36 cellular contexts compared by ENCODE assay signal in the genomic region with DNA sequence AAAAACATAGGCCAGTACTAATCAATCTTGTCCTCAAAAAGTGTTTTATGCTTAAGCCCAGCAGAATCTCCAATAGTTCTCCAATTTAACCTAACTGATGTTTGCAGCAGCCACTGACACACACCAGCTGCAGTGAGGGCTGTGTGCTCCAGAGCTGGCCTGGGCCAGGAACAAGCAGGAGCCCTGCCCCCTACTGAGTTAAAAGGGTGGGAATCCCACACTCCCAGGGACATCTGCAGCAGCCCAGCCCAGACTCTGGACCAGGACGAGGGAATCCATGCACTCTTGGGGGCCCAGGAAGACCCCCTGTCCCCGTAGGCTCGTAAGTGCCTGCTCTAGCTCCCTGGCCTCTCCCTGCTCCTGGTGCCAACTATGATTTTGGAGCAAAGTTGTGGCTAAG.
"Had no signal": no experiment of that assay in that cellular context is flagged by ENCODE, and none has a peak within 500 bp of the region (broad histone marks: within the 10 kb centered on the region; RNA-seq: fewer than 3 reads in every experiment).

No MANE protein-coding gene starts in this region.

- H3K4me3 ChIP-seq: body of pancreas, breast epithelium, MG63 had no signal

- H3K27me3 Mint-ChIP-seq: activated B cell treated with CpG ODN at 0.5 μM for 24 hours; activated CD8-positive, alpha-beta T cell treated with anti-CD3 and anti-CD28 coated beads for 36 hours; activated naive CD4-positive, alpha-beta T cell treated with anti-CD3 and anti-CD28 coated beads, Interleukin-2, amount 50 U/mL, for 24 hours; activated naive CD8-positive, alpha-beta T cell treated with anti-CD3 and anti-CD28 coated beads, Interleukin-2, amount 10 ng/mL, durations not matched to agents 7 days and 5 days had no signal

- H3K9me3 ChIP-seq: body of pancreas, MG63 had no signal

- H3K4me1 ChIP-seq: body of pancreas, breast epithelium had no signal

- ATAC-seq: activated CD8-positive, alpha-beta T cell treated with anti-CD3 and anti-CD28 coated beads for 36 hours; body of pancreas; PC-3 had no signal

- H3K27me3 ChIP-seq: body of pancreas, breast epithelium, MG63 had no signal

- H3K27ac Mint-ChIP-seq: activated B cell treated with CpG ODN at 0.5 μM for 24 hours; activated CD8-positive, alpha-beta T cell treated with anti-CD3 and anti-CD28 coated beads for 36 hours; activated naive CD4-positive, alpha-beta T cell treated with anti-CD3 and anti-CD28 coated beads, Interleukin-2, amount 50 U/mL, for 24 hours; activated naive CD8-positive, alpha-beta T cell treated with anti-CD3 and anti-CD28 coated beads, Interleukin-2, amount 10 ng/mL, durations not matched to agents 7 days and 5 days; activated T-helper 2 cell treated with anti-CD3 and anti-CD28 coated beads, Interferon-gamma antibody, Interleukin-2, Interleukin-4, amounts not matched to agents 10 μg/mL and 5 μg/mL and 100 μg/mL, durations not matched to agents 14 hours and 24 hours and 36 hours had no signal

- DNase-seq: activated B cell treated with CpG ODN at 0.5 μM for 24 hours; activated CD4-positive, alpha-beta T cell treated with anti-CD3 and anti-CD28 coated beads for 1 hour; activated CD4-positive, alpha-beta T cell treated with anti-CD3 and anti-CD28 coated beads for 48 hours; activated CD4-positive, alpha-beta T cell treated with anti-CD3 and anti-CD28 coated beads, Interleukin-2, amount 50 U/mL, for 4 hours; activated CD8-positive, alpha-beta T cell treated with anti-CD3 and anti-CD28 coated beads for 36 hours; activated gamma-delta T cell; activated naive CD4-positive, alpha-beta T cell treated with Interleukin-2 at 50 U/mL for 16 hours; activated naive CD8-positive, alpha-beta T cell treated with anti-CD3 and anti-CD28 coated beads, Interleukin-2, amount 10 ng/mL, durations not matched to agents 7 days and 5 days; activated T-cell treated with anti-CD3 and anti-CD28 coated beads, Interleukin-2, amount 50 U/mL, for 1 hour; amygdala; body of pancreas; Kasumi-1; KG1; MG63; NCI-H1048; NCI-H1105 treated with DMSO at 0.1 percent for 48 hours; NCI-H1436; NCI-H1694; NCI-H1930; NCI-H2081 treated with DMSO at 0.1 percent for 48 hours; NCI-H2171; NCI-H510A; NCI-H526; NCI-H748 treated with DMSO at 0.1 percent for 48 hours; NK-92 treated with Interleukin-12 subunit alpha and Interleukin-12 subunit beta, amount 100 ng/mL, for 24 hours; PC-3; Right ventricle myocardium superior; SW 1271; T-helper 1 cell; T-helper 2 cell; T-helper 9 cell had no signal

- H3K4me1 Mint-ChIP-seq: activated B cell treated with CpG ODN at 0.5 μM for 24 hours; activated naive CD4-positive, alpha-beta T cell treated with anti-CD3 and anti-CD28 coated beads, Interleukin-2, amount 50 U/mL, for 24 hours; activated naive CD8-positive, alpha-beta T cell treated with anti-CD3 and anti-CD28 coated beads, Interleukin-2, amount 10 ng/mL, durations not matched to agents 7 days and 5 days had no signal

- H3K27ac ChIP-seq: body of pancreas, breast epithelium, RWPE1, VCaP had no signal

- H3K36me3 ChIP-seq: breast epithelium, MG63 had no signal

- H3K4me3 Mint-ChIP-seq: activated B cell treated with CpG ODN at 0.5 μM for 24 hours; activated CD8-positive, alpha-beta T cell treated with anti-CD3 and anti-CD28 coated beads for 36 hours; activated naive CD4-positive, alpha-beta T cell treated with anti-CD3 and anti-CD28 coated beads, Interleukin-2, amount 50 U/mL, for 24 hours; activated naive CD8-positive, alpha-beta T cell treated with anti-CD3 and anti-CD28 coated beads, Interleukin-2, amount 10 ng/mL, durations not matched to agents 7 days and 5 days had no signal

- H3K36me3 Mint-ChIP-seq: activated naive CD4-positive, alpha-beta T cell treated with anti-CD3 and anti-CD28 coated beads, Interleukin-2, amount 50 U/mL, for 24 hours; activated naive CD8-positive, alpha-beta T cell treated with anti-CD3 and anti-CD28 coated beads, Interleukin-2, amount 10 ng/mL, durations not matched to agents 7 days and 5 days had no signal
